Comparison of ENCODE assay signal across 8 cellular contexts in the genomic region with DNA sequence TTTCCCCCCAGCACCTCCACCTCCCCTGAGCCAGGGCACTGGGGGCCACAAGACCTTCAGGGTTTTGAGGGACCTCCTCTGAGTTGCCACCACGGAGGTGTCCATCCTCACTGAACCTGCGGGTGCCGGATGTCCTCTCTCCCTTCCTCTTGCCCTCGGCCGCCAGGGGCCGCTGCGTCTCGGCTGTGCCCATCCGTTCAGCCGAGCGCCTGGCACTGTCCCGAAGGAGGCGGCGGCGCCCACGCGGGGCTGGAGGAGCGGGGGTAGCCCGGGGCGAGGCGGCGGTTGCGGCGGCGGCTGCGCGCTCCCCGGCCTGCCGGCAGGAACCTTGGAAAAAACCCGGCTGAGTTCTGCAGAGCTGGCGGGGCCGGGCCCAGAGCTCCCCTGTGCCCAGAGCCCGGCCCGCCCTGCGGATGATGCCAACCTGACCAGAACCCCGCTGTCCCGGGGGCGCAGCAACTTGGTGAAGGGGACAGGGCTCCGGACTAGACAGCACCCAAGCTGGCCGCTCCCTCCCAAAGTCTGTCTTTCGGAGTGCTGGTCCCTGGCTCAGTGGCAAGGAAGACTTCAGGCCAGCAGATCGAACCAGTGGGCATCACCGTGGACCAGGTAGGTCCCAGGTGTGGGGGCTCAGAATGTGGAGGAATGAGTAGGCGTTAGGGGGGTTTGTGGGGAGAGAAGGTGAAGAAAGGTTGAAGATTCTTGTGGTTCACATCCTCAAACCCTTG. TPM values are rescaled to one million over a fixed set of nuclear protein-coding genes. Genes with fewer than 3 reads are reported as not detected.
DNase-seq lines count a peak whose midpoint lies in the region; ATAC-seq, FAIRE-seq and TF ChIP-seq lines count a peak whose summit lies in the region.

No MANE protein-coding gene starts in this region.

- DNase-seq in A673 (ENCODE audit: low spot score): peak; percentile 81
- peak; percentile 71 for DNase-seq in GM19239 (ENCODE audit: insufficient read length, low spot score)
- peak; percentile 43 for DNase-seq in NCI-H345 treated with DMSO at 0.1 percent for 48 hours (lab: John Stamatoyannopoulos, UW; ENCODE audit: unreplicated experiment)
- DNase-seq in activated CD4-positive, alpha-beta T cell treated with anti-CD3 and anti-CD28 coated beads for 48 hours: peak; percentile 87
- peak; percentile 96 for DNase-seq in chondrocyte (ENCODE audit: low spot score)
- peak; percentile 80 to 86 (median 84) for DNase-seq in right lobe of liver
- DNase-seq in stimulated activated CD4-positive, alpha-beta T cell treated with anti-CD3 and anti-CD28 coated beads, Interleukin-4, amount 100 ng/mL, for 4 hours: peak; percentile 70 to 79

- WGBS in right lobe of liver (ENCODE audit: insufficient coverage, low coverage, low lambda C conversion rate, missing lambda C conversion rate): 0% methylated on average over 4 of the region's 44 CpGs

- no peak for FAIRE-seq in GM19239 (lab: Jason Lieb, UNC)

- no peak overlapping the region for H3K27ac Mint-ChIP-seq in chondrocyte (ENCODE audit: unreplicated experiment)

- peak overlapping the region; percentile 52 for H3K4me3 Mint-ChIP-seq in chondrocyte (ENCODE audit: unreplicated experiment)

- no peak for TF ChIP-seq POLR2A in right lobe of liver (IDR thresholded peaks at IDR 0.05)

- H3K4me1 Mint-ChIP-seq in chondrocyte (ENCODE audit: low read depth): peaks cover 28% of the 10 kb centered on the region

- CTCF ChIA-PET in A673 (lab: Charles Lee): interaction anchor here (0.6 to 1.8 kb wide), 5 partner anchors 66 to 354 kb away, joined by 3 to 11 read pairs (median 5); a partner anchor contains a TSS

- intact Hi-C loops in A673 (cut with micrococcal nuclease; ENCODE audit: unreplicated experiment) (loop anchor here (5.0 kb wide), 1 partner anchor 958 kb away; no protein-coding TSS in a partner anchor), right lobe of liver (cut with DNase I) (loop anchor here in 1 of 2 donors (5.0 kb wide), 1 partner anchor 83 kb away; no protein-coding TSS in a partner anchor)

- H3K4me3 ChIP-seq in A673 (ENCODE audit: low read depth, low read length, poor library complexity, severe bottlenecking): no peak overlapping the region
- H3K4me3 ChIP-seq in right lobe of liver: no peak overlapping the region

- no peaks in the 10 kb centered on the region for H3K9me3 Mint-ChIP-seq in chondrocyte (ENCODE audit: low read depth)

- peaks cover 3% of the 10 kb centered on the region for H3K27me3 Mint-ChIP-seq in chondrocyte (ENCODE audit: low read depth)

- H3K4me1 ChIP-seq in A673 (ENCODE audit: insufficient read depth, low read length, poor library complexity, severe bottlenecking) (peaks cover 19% of the 10 kb centered on the region), right lobe of liver (peaks cover 0 to 21% (median 7%) of the 10 kb centered on the region in 4 donors)

- POLR2A ChIA-PET in A673 (lab: Charles Lee; ENCODE audit: low non-redundant PET): no interaction called here

- H3K27ac ChIP-seq in A673 (ENCODE audit: low read depth, low read length, poor library complexity, severe bottlenecking): no peak overlapping the region
- no peak overlapping the region for H3K27ac ChIP-seq in right lobe of liver

- peak; percentile 22 to 50 (median 40) for ATAC-seq in right lobe of liver
- ATAC-seq in HG02852 (IDR thresholded peaks at IDR 0.05; ENCODE audit: unreplicated experiment): no peak

- H3K27me3 ChIP-seq in A673 (replicated peaks; ENCODE audit: insufficient read depth, low read depth, low read length, poor library complexity) (peaks cover 62% of the 10 kb centered on the region), right lobe of liver (no peaks in the 10 kb centered on the region)

- TF ChIP-seq CTCF in A673 (conservative IDR thresholded peaks at IDR 0.05; ENCODE audit: low read depth, low read length) (peak; percentile 85), chondrocyte (IDR thresholded peaks at IDR 0.05) (peak; percentile 94), right lobe of liver (IDR thresholded peaks at IDR 0.05) (peak; percentile 68 to 92 (median 92))

- no peaks in the 10 kb centered on the region for H3K36me3 Mint-ChIP-seq in chondrocyte (ENCODE audit: low read depth)

- H3K36me3 ChIP-seq in A673 (ENCODE audit: insufficient read depth, low read length, poor library complexity, severe bottlenecking) (no peaks in the 10 kb centered on the region), right lobe of liver (no peaks in the 10 kb centered on the region)

- H3K9me3 ChIP-seq in A673 (ENCODE audit: low read depth, low read length, poor library complexity, severe bottlenecking) (no peaks in the 10 kb centered on the region), right lobe of liver (no peaks in the 10 kb centered on the region)

- BruUV-seq in A673 (replicated peaks; lab: Mats Ljungman, UMichigan): no TSS peak

RNA-seq across cellular contexts. Expression of a gene that starts 3.7 kb away (rescaled TPM):
- 0.28 and 0.52 TPM in 2 replicates for total RNA-seq in A673 (2021)
- 0.59 to 0.87 TPM (median 0.85 TPM) in 3 replicates for total RNA-seq in chondrocyte
- 1 to 10 TPM in 1 of 6 experiments, under 1 TPM in 5; 0.15 to 1.2 (median 0.40) TPM for total RNA-seq in right lobe of liver

RNA-seq across cellular contexts. Expression of a gene that starts 11.9 kb away (rescaled TPM):
- total RNA-seq in A673 (2021): 54.3 and 62.5 TPM in 2 replicates
- 303 to 446 TPM (median 444 TPM) in 3 replicates for total RNA-seq in chondrocyte
- 100 to 1,000 TPM in 3 of 6 experiments, 10 to 100 TPM in 3; 47.9 to 207 (median 107) TPM for total RNA-seq in right lobe of liver

RNA-seq across cellular contexts. Expression of a gene that starts 44.4 kb away (rescaled TPM):
- total RNA-seq in A673 (2021) (87.1 and 114 TPM in 2 replicates), chondrocyte (40.8 to 59.6 TPM (median 45.9 TPM) in 3 replicates), right lobe of liver (10 to 100 TPM; 32.3 to 55.8 (median 46.2) TPM)

Comparison
In these comparisons a context has a peak if more than half of its experiments do, and no peak if none do; other contexts are left out.
1. DNase-seq: peak in every context shown above with its lines; median percentile 96 in chondrocyte; 87 in activated CD4-positive, alpha-beta T cell treated with anti-CD3 and anti-CD28 coated beads for 48 hours; 84 in right lobe of liver; 81 in A673; 74 in stimulated activated CD4-positive, alpha-beta T cell treated with anti-CD3 and anti-CD28 coated beads, Interleukin-4, amount 100 ng/mL, for 4 hours; 71 in GM19239; 43 in NCI-H345 treated with DMSO at 0.1 percent for 48 hours.